ENCODE assay signal across 8 cellular contexts in the genomic region with DNA sequence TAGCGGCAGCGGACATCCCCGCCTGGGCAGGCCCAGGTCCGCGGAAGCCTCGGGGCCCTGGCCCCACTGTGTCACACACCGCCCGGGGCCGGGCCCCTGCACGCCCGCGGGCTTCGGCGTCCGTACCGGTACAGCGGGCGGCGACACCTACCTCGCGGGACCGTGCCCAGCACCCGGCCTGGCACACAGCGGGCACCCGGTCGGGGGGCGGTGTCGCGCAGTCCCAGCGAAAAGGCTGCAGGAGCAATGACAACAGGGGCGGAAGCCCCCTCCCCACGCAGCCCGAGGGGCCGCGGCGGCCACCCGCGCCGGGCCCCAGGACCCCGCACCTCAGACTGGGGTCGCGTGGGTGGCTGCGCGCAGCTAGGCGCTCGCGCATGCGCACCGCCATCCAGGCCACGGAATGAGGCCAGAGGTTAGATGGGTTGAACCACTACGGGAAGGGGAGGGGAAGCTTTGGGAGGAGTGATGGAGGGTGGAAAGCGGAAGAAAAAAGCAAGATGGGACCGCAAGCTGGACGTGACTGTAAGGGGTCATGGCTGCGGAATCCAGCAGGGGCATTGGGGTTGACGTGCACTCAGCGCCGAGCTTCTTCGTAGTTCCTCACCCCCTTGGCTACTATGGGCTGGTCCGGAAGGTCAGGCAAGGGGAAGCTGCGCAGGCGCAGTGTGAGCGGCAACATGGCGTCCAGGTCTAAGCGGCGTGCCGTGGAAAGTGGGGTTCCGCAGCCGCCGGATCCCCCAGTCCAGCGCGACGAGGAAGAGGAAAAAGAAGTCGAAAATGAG. TPM values are rescaled to one million over a fixed set of nuclear protein-coding genes. Genes with fewer than 3 reads are reported as not detected.
DNase-seq lines count a peak whose midpoint lies in the region; ATAC-seq and TF ChIP-seq lines count a peak whose summit lies in the region.

A gene (plus strand): TSS at position 669 of the 785 bp plus-strand sequence. CDS start 12 bp downstream, at position 681.
A gene (minus strand): TSS at position 381 of the 785 bp plus-strand sequence. CDS start 6,759 bp downstream, outside the sequence.

- H3K27ac Mint-ChIP-seq in activated T-helper 2 cell treated with anti-CD3 and anti-CD28 coated beads, Interferon-gamma antibody, Interleukin-2, Interleukin-4, amounts not matched to agents 10 μg/mL and 5 μg/mL and 100 μg/mL, durations not matched to agents 14 hours and 24 hours and 36 hours, result peak within 1 kb of the TSS; percentile 83
- H3K27ac Mint-ChIP-seq in nephron, result peak within 1 kb of the TSS; percentile 80 to 89 (median 80)

- no peaks in the 10 kb centered on the region for H3K27me3 Mint-ChIP-seq in activated T-helper 2 cell treated with anti-CD3 and anti-CD28 coated beads, Interferon-gamma antibody, Interleukin-2, Interleukin-4, amounts not matched to agents 10 μg/mL and 5 μg/mL and 100 μg/mL, durations not matched to agents 14 hours and 24 hours and 36 hours (ENCODE audit: low read depth)
- no peaks in the 10 kb centered on the region for H3K27me3 Mint-ChIP-seq in nephron (ENCODE audit: low read depth)

- no peaks in the 10 kb centered on the region for H3K9me3 Mint-ChIP-seq in activated T-helper 2 cell treated with anti-CD3 and anti-CD28 coated beads, Interferon-gamma antibody, Interleukin-2, Interleukin-4, amounts not matched to agents 10 μg/mL and 5 μg/mL and 100 μg/mL, durations not matched to agents 14 hours and 24 hours and 36 hours
- H3K9me3 Mint-ChIP-seq in nephron, result no peaks in the 10 kb centered on the region

- no peaks in the 10 kb centered on the region for H3K9me2 ChIP-seq in Loucy (replicated peaks; ENCODE audit: low read depth, low read length)

- peak within 1 kb of the TSS; percentile 39 for H3K27ac ChIP-seq in RWPE2 (ENCODE audit: poor library complexity, severe bottlenecking)

- peak; percentile 77 for ATAC-seq in RWPE2 (ENCODE audit: low read depth)
- ATAC-seq in stimulated activated naive CD8-positive, alpha-beta T cell treated with anti-CD3 and anti-CD28 coated beads, Interleukin-15, Interleukin-2, amounts not matched to agents 100 U/mL and 50 U/mL, for 24 hours, result peak; percentile 80

- H3F3A ChIP-seq in Loucy (ENCODE audit: low read depth), result no peaks in the 10 kb centered on the region

- peak within 1 kb of the TSS; percentile 95 for H3K4me3 ChIP-seq in H7 (ENCODE audit: insufficient read depth, low read depth, low read length)
- peak within 1 kb of the TSS; percentile 96 for H3K4me3 ChIP-seq in Loucy (ENCODE audit: low read length, poor library complexity, severe bottlenecking)
- H3K4me3 ChIP-seq in RWPE2 (ENCODE audit: severe bottlenecking), result peak within 1 kb of the TSS; percentile 91
- peak within 1 kb of the TSS; percentile 98 for H3K4me3 ChIP-seq in fibroblast of the aortic adventitia (ENCODE audit: low read depth, low read length)

- no peak for TF ChIP-seq CTCF in Loucy (conservative IDR thresholded peaks at IDR 0.05; ENCODE audit: low read length)
- no peak for TF ChIP-seq CTCF in RWPE2 (IDR thresholded peaks at IDR 0.05; ENCODE audit: poor library complexity, severe bottlenecking)
- TF ChIP-seq CTCF in fibroblast of the aortic adventitia (IDR thresholded peaks at IDR 0.05; ENCODE audit: insufficient read depth, low read length), result no peak
- no peak for TF ChIP-seq CTCF in nephron (IDR thresholded peaks at IDR 0.05; ENCODE audit: unreplicated experiment in 3 of 3)

- H3K27me3 ChIP-seq in H7 (ENCODE audit: control insufficient read depth, insufficient read depth, low read length), result no peaks in the 10 kb centered on the region
- H3K27me3 ChIP-seq in Loucy (ENCODE audit: insufficient read depth, low read length, poor library complexity, severe bottlenecking), result no peaks in the 10 kb centered on the region
- H3K27me3 ChIP-seq in RWPE2 (ENCODE audit: insufficient read depth, poor library complexity, severe bottlenecking), result no peaks in the 10 kb centered on the region

- H3K36me3 ChIP-seq in H7 (replicated peaks; ENCODE audit: control insufficient read depth, insufficient read depth, low read length), result peaks cover 8% of the 10 kb centered on the region
- H3K36me3 ChIP-seq in Loucy (ENCODE audit: insufficient read depth, low read length), result peaks cover 12% of the 10 kb centered on the region; the same call in 1 of the 2 replicates
- peaks cover 40% of the 10 kb centered on the region for H3K36me3 ChIP-seq in RWPE2 (ENCODE audit: low read depth)

- DNase-seq in EL (peak; percentile 89), H7 (peak; percentile 96), RWPE2 (ENCODE audit: low spot score) (peak; percentile 93), fibroblast of the aortic adventitia (ENCODE audit: low read depth) (peak; percentile 92)
- peak; percentile 89 for DNase-seq in activated T-helper 2 cell treated with anti-CD3 and anti-CD28 coated beads, Interferon-gamma antibody, Interleukin-2, Interleukin-4, amounts not matched to agents 10 μg/mL and 5 μg/mL and 100 μg/mL, durations not matched to agents 14 hours and 24 hours and 36 hours (ENCODE audit: low spot score)
- peak; percentile 91 for DNase-seq in stimulated activated naive CD8-positive, alpha-beta T cell treated with anti-CD3 and anti-CD28 coated beads, Interleukin-15, Interleukin-2, amounts not matched to agents 100 U/mL and 50 U/mL, for 24 hours

- intact Hi-C loops in activated T-helper 2 cell treated with anti-CD3 and anti-CD28 coated beads, Interferon-gamma antibody, Interleukin-2, Interleukin-4, amounts not matched to agents 10 μg/mL and 5 μg/mL and 100 μg/mL, durations not matched to agents 14 hours and 24 hours and 36 hours (cut with micrococcal nuclease), result loop anchor here (1.0 to 5.0 kb wide), 3 partner anchors 73 to 906 kb away; a partner anchor contains a TSS

- H3K4me2 ChIP-seq in Loucy (ENCODE audit: low read depth, low read length, poor library complexity, severe bottlenecking), result peak within 1 kb of the TSS; percentile 95

- peak within 1 kb of the TSS; percentile 91 for H3K9ac ChIP-seq in Loucy (ENCODE audit: low read depth, low read length, poor library complexity, severe bottlenecking)

- H3K36me3 Mint-ChIP-seq in activated T-helper 2 cell treated with anti-CD3 and anti-CD28 coated beads, Interferon-gamma antibody, Interleukin-2, Interleukin-4, amounts not matched to agents 10 μg/mL and 5 μg/mL and 100 μg/mL, durations not matched to agents 14 hours and 24 hours and 36 hours (ENCODE audit: low read depth), result peaks cover 22% of the 10 kb centered on the region
- H3K36me3 Mint-ChIP-seq in nephron (ENCODE audit: low read depth), result peaks cover 10% of the 10 kb centered on the region

- peaks cover 40% of the 10 kb centered on the region for H4K20me1 ChIP-seq in Loucy (ENCODE audit: insufficient read depth, low read length, poor library complexity, severe bottlenecking)

- H3K4me3 Mint-ChIP-seq in activated T-helper 2 cell treated with anti-CD3 and anti-CD28 coated beads, Interferon-gamma antibody, Interleukin-2, Interleukin-4, amounts not matched to agents 10 μg/mL and 5 μg/mL and 100 μg/mL, durations not matched to agents 14 hours and 24 hours and 36 hours (ENCODE audit: low read depth), result peak within 1 kb of the TSS; percentile 82
- peak within 1 kb of the TSS; percentile 84 to 92 (median 90) for H3K4me3 Mint-ChIP-seq in nephron

- peaks cover 59% of the 10 kb centered on the region for H3K79me2 ChIP-seq in Loucy (ENCODE audit: insufficient read depth, low read length)

- H3K9me3 ChIP-seq in Loucy (ENCODE audit: insufficient read depth, low read depth, low read length) (no peaks in the 10 kb centered on the region), RWPE2 (ENCODE audit: severe bottlenecking) (no peaks in the 10 kb centered on the region)

- H3K4me1 ChIP-seq in Loucy (ENCODE audit: insufficient read depth, low read length, poor library complexity, severe bottlenecking), result peaks cover 34% of the 10 kb centered on the region
- H3K4me1 ChIP-seq in RWPE2 (ENCODE audit: insufficient read depth, poor library complexity, severe bottlenecking), result peaks cover 9% of the 10 kb centered on the region

- peaks cover 18% of the 10 kb centered on the region for H3K4me1 Mint-ChIP-seq in activated T-helper 2 cell treated with anti-CD3 and anti-CD28 coated beads, Interferon-gamma antibody, Interleukin-2, Interleukin-4, amounts not matched to agents 10 μg/mL and 5 μg/mL and 100 μg/mL, durations not matched to agents 14 hours and 24 hours and 36 hours (ENCODE audit: low read depth)
- H3K4me1 Mint-ChIP-seq in nephron, result peaks cover 23% of the 10 kb centered on the region

- H2AFZ ChIP-seq in Loucy (ENCODE audit: low read length), result peak within 1 kb of the TSS; percentile 99

RNA-seq across cellular contexts. Expression of the first gene that starts in this region (rescaled TPM):
- 72.6 and 83.6 TPM in 2 replicates for total RNA-seq in H7 (2014; rRNA removed; shearing (Covaris generic))
- 110 and 114 TPM in 2 replicates for total RNA-seq in activated T-helper 2 cell treated with anti-CD3 and anti-CD28 coated beads, Interferon-gamma antibody, Interleukin-2, Interleukin-4, amounts not matched to agents 10 μg/mL and 5 μg/mL and 100 μg/mL, durations not matched to agents 14 hours and 24 hours and 36 hours
- total RNA-seq in fibroblast of the aortic adventitia (ENCODE audit: low replicate concordance), result 44.9 and 48.1 TPM in 2 replicates

RNA-seq across cellular contexts. Expression of the second gene that starts in this region (rescaled TPM):
- 35.6 and 45.3 TPM in 2 replicates for total RNA-seq in H7 (2014; rRNA removed; shearing (Covaris generic))
- total RNA-seq in activated T-helper 2 cell treated with anti-CD3 and anti-CD28 coated beads, Interferon-gamma antibody, Interleukin-2, Interleukin-4, amounts not matched to agents 10 μg/mL and 5 μg/mL and 100 μg/mL, durations not matched to agents 14 hours and 24 hours and 36 hours, result 45.3 and 46.9 TPM in 2 replicates
- total RNA-seq in fibroblast of the aortic adventitia (ENCODE audit: low replicate concordance), result 74.7 and 131 TPM in 2 replicates

Comparison
In these comparisons a context has a peak if more than half of its experiments do, and no peak if none do; other contexts are left out.
1. Peak in every context shown above with its lines: DNase-seq, ATAC-seq, H3K4me3 ChIP-seq and H3K27ac ChIP-seq.